Comparison of ENCODE assay signal across 1 cellular context in the genomic region with DNA sequence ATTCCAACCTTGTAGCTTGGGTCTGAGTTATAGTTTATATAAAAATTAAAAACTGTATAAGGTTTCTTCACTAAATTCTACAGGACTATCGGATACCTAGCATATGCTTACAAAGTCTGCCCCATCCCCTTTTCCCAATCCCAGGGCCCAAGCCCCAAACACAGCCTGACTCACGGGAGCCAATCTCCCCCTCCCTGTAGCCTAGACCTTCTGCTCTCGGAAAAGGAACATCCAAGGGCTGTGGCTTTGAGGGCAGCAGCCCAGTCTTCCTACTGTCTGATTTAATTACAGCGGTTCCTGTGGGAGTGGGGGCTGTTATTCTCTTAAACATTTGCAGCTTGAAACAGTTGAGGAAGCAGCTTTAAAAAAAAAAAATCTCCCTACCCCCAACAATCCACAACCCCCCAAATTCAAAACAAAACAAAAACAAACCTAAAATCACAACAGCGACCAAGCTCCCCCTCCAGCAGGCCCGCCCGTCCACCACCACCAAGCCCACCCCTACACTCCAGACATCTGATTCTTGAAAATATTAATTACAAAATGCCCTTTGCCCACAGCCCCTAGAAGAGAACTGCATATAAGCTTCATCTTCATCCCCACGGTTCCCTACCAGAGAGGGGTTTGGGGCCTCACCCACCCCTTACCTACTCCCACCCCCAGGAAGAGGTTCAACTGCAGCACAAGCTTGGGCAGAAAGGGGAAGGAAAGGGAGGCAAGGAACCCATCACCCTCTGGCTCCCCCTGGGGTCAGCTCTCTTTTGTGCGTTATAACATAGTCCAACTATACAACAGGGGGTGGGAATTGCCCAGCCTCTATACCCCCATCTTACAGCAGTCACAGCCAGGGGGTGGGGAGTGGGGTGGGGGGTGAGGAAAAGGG.
TF ChIP-seq lines count a peak whose summit lies in the region.

No MANE protein-coding gene starts in this region.

TF ChIP-seq in A549, 52 proteins besides CTCF, POLR2A, EP300 and RAD21 (continued from another document):
- TF ChIP-seq, protein P1, sequence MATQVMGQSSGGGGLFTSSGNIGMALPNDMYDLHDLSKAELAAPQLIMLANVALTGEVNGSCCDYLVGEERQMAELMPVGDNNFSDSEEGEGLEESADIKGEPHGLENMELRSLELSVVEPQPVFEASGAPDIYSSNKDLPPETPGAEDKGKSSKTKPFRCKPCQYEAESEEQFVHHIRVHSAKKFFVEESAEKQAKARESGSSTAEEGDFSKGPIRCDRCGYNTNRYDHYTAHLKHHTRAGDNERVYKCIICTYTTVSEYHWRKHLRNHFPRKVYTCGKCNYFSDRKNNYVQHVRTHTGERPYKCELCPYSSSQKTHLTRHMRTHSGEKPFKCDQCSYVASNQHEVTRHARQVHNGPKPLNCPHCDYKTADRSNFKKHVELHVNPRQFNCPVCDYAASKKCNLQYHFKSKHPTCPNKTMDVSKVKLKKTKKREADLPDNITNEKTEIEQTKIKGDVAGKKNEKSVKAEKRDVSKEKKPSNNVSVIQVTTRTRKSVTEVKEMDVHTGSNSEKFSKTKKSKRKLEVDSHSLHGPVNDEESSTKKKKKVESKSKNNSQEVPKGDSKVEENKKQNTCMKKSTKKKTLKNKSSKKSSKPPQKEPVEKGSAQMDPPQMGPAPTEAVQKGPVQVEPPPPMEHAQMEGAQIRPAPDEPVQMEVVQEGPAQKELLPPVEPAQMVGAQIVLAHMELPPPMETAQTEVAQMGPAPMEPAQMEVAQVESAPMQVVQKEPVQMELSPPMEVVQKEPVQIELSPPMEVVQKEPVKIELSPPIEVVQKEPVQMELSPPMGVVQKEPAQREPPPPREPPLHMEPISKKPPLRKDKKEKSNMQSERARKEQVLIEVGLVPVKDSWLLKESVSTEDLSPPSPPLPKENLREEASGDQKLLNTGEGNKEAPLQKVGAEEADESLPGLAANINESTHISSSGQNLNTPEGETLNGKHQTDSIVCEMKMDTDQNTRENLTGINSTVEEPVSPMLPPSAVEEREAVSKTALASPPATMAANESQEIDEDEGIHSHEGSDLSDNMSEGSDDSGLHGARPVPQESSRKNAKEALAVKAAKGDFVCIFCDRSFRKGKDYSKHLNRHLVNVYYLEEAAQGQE (IDR thresholded peaks at IDR 0.05), result no peak
- TF ChIP-seq RARB (CRISPR knock-in tag; IDR thresholded peaks at IDR 0.05), result no peak
- TF ChIP-seq PHF8 (IDR thresholded peaks at IDR 0.05; ENCODE audit: borderline replicate concordance, low read depth), result no peak
